ENCODE assay signal across 27 cellular contexts in genomic region chr21:34298797-34299539, GRCh38.
"Had no signal": no experiment of that assay in that cellular context is flagged by ENCODE, and none has a peak within 500 bp of the region (broad histone marks: within the 10 kb centered on the region; RNA-seq: fewer than 3 reads in every experiment).

No MANE protein-coding gene starts in this region.

- H3K36me3 ChIP-seq: cardiac muscle cell, MG63 had no signal

- H3K9me3 ChIP-seq: MG63 had no signal

- ATAC-seq: activated T-cell treated with anti-CD3 and anti-CD28 coated beads, Interleukin-2, amount 50 U/mL, for 4 hours; Panc1 had no signal

- FAIRE-seq: astrocyte had no signal

- H3K27me3 Mint-ChIP-seq: activated CD4-positive, alpha-beta memory T cell treated with anti-CD3 and anti-CD28 coated beads for 36 hours; activated naive CD8-positive, alpha-beta T cell had no signal

- DNase-seq: activated CD4-positive, alpha-beta memory T cell treated with anti-CD3 and anti-CD28 coated beads for 36 hours; activated CD4-positive, alpha-beta T cell treated with anti-CD3 and anti-CD28 coated beads, Interleukin-2, amount 10 ng/mL, durations not matched to agents 7 days and 5 days; activated CD4-positive, CD25-positive, alpha-beta regulatory T cell; activated CD8-positive, alpha-beta memory T cell treated with anti-CD3 and anti-CD28 coated beads for 24 hours; activated gamma-delta T cell; activated naive CD4-positive, alpha-beta T cell treated with anti-CD3 and anti-CD28 coated beads for 36 hours; activated T-cell treated with anti-CD3 and anti-CD28 coated beads, Interleukin-2, amount 50 U/mL, for 4 hours; amygdala; MG63; NCI-H1092 treated with DMSO at 0.1 percent for 48 hours; NCI-H1417 treated with DMSO at 0.1 percent for 48 hours; NCI-H187; NCI-H2081; NCI-H226; NCI-H510A; NCI-H526 treated with DMSO at 0.1 percent for 48 hours; NK-92 treated with Interleukin-12 subunit alpha and Interleukin-12 subunit beta, amount 100 ng/mL, for 24 hours; OCI-M1; RPMI8226; SHP77 treated with DMSO at 0.1 percent for 48 hours; T-helper 1 cell had no signal

- H3K4me1 Mint-ChIP-seq: activated CD4-positive, alpha-beta T cell treated with anti-CD3 and anti-CD28 coated beads, Interleukin-2, amount 10 ng/mL, durations not matched to agents 7 days and 5 days; brain had no signal

- H3K27me3 ChIP-seq: cardiac muscle cell, MG63 had no signal

- H3K27ac ChIP-seq: cardiac muscle cell, VCaP had no signal

- H3K4me3 Mint-ChIP-seq: activated CD4-positive, alpha-beta memory T cell treated with anti-CD3 and anti-CD28 coated beads for 36 hours; activated CD4-positive, alpha-beta T cell treated with anti-CD3 and anti-CD28 coated beads, Interleukin-2, amount 10 ng/mL, durations not matched to agents 7 days and 5 days; activated naive CD4-positive, alpha-beta T cell treated with anti-CD3 and anti-CD28 coated beads for 36 hours; activated naive CD8-positive, alpha-beta T cell; activated T-cell treated with anti-CD3 and anti-CD28 coated beads, Interleukin-2, amount 50 U/mL, for 4 hours; brain had no signal

- H3K27ac Mint-ChIP-seq: activated CD4-positive, alpha-beta memory T cell treated with anti-CD3 and anti-CD28 coated beads for 36 hours; activated CD4-positive, alpha-beta T cell treated with anti-CD3 and anti-CD28 coated beads, Interleukin-2, amount 10 ng/mL, durations not matched to agents 7 days and 5 days; activated naive CD4-positive, alpha-beta T cell treated with anti-CD3 and anti-CD28 coated beads for 36 hours; activated naive CD8-positive, alpha-beta T cell; brain had no signal

- H3K36me3 Mint-ChIP-seq: activated CD4-positive, alpha-beta memory T cell treated with anti-CD3 and anti-CD28 coated beads for 36 hours; brain had no signal

- H3K4me3 ChIP-seq: cardiac muscle cell, MG63 had no signal
